1 cellular context compared by ENCODE assay signal in the genomic region with DNA sequence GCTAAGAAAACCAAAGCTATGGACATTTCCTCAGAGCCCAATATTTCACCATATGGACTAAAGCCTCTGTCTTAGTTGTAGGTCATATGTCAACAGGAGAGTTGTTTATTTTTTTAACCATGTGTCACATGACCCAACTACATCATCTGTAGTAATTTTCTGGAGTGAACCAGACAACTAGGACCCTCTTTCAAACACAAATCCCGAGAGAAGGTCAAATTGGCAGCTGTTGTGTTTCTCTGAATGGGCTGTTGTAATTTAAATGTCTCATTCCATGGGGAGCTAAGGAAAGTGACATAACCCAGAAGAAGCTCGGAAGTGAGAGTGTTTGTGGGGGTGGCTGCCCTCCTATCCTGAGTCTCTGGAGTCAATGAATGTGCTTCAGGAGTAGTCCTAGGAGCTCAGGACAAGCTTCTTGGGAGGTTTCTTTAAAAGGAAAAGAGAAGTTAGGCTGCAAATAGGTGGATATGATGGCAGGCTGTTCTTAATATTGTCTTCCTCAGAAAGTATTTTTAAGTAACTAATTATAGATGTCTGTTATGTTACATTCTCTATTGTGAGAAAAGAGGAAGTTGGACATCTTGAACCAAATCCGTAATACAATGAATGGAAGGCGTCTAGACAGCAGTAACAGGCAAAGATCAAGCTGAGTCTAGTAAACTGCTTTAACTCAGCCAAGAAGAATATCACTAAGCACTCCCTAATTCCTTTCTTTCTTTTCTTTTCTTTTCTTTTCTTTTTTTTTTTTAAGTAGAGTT.
A peak's percentile ranks its signal among the peaks of the same experiment; 100 is the strongest.
TF ChIP-seq lines count a peak whose summit lies in the region.

No MANE protein-coding gene starts in this region.

TF ChIP-seq in GM12878, 131 proteins besides CTCF, POLR2A, EP300 and RAD21:
- TF ChIP-seq SUPT20H (IDR thresholded peaks at IDR 0.05; ENCODE audit: borderline replicate concordance, control insufficient read depth, low read depth, low read length), result no peak
- no peak for TF ChIP-seq PAX8 (IDR thresholded peaks at IDR 0.05)
- no peak for TF ChIP-seq RELB (IDR thresholded peaks at IDR 0.05; ENCODE audit: low read depth)
- TF ChIP-seq MEF2B (IDR thresholded peaks at IDR 0.05; ENCODE audit: partially characterized antibody, poor library complexity, severe bottlenecking), result peak; percentile 54
- TF ChIP-seq SPI1 (IDR thresholded peaks at IDR 0.05; ENCODE audit: borderline replicate concordance, insufficient read depth, low read depth, low read length), result peak; percentile 86
- peak; percentile 47 to 51 for TF ChIP-seq IKZF2 (IDR thresholded peaks at IDR 0.05)
- TF ChIP-seq SKIL (IDR thresholded peaks at IDR 0.05; ENCODE audit: low read depth, poor library complexity, severe bottlenecking), result peak; percentile 64
- TF ChIP-seq CBFB (IDR thresholded peaks at IDR 0.05; ENCODE audit: low read depth), result no peak
- TF ChIP-seq MEF2A (IDR thresholded peaks at IDR 0.05; ENCODE audit: insufficient read depth, low read depth, low read length), result 0 out of 2 replicates have a peak, but pooled peaks have one; percentile 35
- peak; percentile 59; the same call in 1 of the 2 replicates for TF ChIP-seq ZNF24 (IDR thresholded peaks at IDR 0.05)
- TF ChIP-seq MTA3 (IDR thresholded peaks at IDR 0.05; ENCODE audit: borderline replicate concordance, low read length), result no peak
